10 cellular contexts compared by ENCODE assay signal in genomic region chr2:164920430-164920829, GRCh38.
A peak's percentile ranks its signal among the peaks of the same experiment; 100 is the strongest.
DNase-seq lines count a peak whose midpoint lies in the region; ATAC-seq, FAIRE-seq and TF ChIP-seq lines count a peak whose summit lies in the region.
"Had no signal": no experiment of that assay in that cellular context is flagged by ENCODE, and none has a peak within 500 bp of the region (broad histone marks: within the 10 kb centered on the region; RNA-seq: fewer than 3 reads in every experiment).

No MANE protein-coding gene starts in this region.

- TF ChIP-seq CTCF in AG10803 (conservative IDR thresholded peaks at IDR 0.05; ENCODE audit: low read length) (no peak), VCaP (conservative IDR thresholded peaks at IDR 0.05) (no peak)

- DNase-seq in AG10803 (ENCODE audit: low read depth) (peak; percentile 90), HTR-8/SVneo (ENCODE audit: insufficient read length, low spot score) (peak; percentile 68), kidney tubule cell (ENCODE audit: low spot score) (peak; percentile 91), DMS 273 treated with DMSO at 0.1 percent for 48 hours (lab: John Stamatoyannopoulos, UW) (no peak), DMS114 treated with DMSO at 0.1 percent for 48 hours (lab: John Stamatoyannopoulos, UW; ENCODE audit: unreplicated experiment) (no peak)
- DNase-seq: KG1; stimulated activated CD4-positive, alpha-beta T cell treated with anti-CD3 and anti-CD28 coated beads, Interleukin-15, amount 100 ng/mL, for 24 hours had no signal

- H3K4me3 ChIP-seq in AG10803 (ENCODE audit: low read length) = peak overlapping the region; percentile 49

- FAIRE-seq in HTR-8/SVneo (lab: Jason Lieb, UNC) = peak; percentile 33

- no peak for ATAC-seq in GM21619 (IDR thresholded peaks at IDR 0.05; ENCODE audit: unreplicated experiment)
- ATAC-seq in GM21515 (IDR thresholded peaks at IDR 0.05; ENCODE audit: unreplicated experiment) = no peak

- peak overlapping the region; percentile 31; the same call in 1 of the 2 replicates for H3K27ac ChIP-seq in VCaP

Comparison
In these comparisons a context has a peak if more than half of its experiments do, and no peak if none do; other contexts are left out.
1. DNase-seq: peak in AG10803 (single experiment), HTR-8/SVneo (single experiment) and kidney tubule cell (single experiment); none in DMS 273 treated with DMSO at 0.1 percent for 48 hours (single experiment) and DMS114 treated with DMSO at 0.1 percent for 48 hours (single experiment).